1 cellular context compared by ENCODE assay signal in the genomic region with DNA sequence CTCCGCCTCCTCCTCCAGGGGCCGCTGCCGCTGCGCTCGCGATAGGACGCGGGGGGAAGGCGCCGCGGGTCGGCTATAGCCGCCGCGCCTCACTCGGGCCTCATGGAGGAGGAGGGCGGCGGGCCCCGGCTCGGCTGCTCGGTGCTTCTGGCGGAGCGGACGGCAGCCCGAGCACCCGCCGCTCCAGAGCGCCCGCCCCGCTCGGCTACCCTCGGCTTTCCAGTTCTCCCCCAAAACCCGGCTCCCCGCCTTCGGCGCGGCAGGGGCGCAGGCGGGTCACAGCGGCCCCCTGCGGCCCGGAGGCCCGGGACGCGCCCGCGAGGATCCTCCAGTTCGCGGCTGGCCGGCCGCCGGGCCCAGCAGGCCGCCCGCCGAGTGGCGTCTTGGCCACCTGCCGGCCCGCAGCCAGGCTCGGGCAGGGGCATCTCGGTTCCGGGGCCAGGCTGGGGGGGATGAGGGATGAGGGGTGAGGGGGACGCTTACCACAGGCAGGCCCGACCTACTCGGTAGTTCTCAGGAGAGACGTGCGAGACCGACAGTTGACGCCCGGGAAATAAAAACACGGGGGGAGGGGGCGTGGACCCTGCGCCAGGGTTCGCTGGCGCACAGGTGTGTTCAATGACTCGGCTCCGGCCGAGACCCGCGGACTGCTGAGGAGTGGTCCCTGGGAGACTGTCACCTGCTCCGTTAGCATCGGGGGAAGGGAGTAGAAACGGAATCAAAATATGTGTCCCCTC.
TF ChIP-seq lines count a peak whose summit lies in the region.

PAIP1 (minus strand) TSS at position 221 of the 737 bp plus-strand sequence. CDS start 231 bp downstream, outside the sequence.

TF ChIP-seq in IMR-90, 13 proteins besides CTCF, POLR2A, EP300 and RAD21 (continued from another document):
- TF ChIP-seq RCOR1 (IDR thresholded peaks at IDR 0.05; ENCODE audit: insufficient replicate concordance, low read length): no peak
